Comparison of ENCODE assay signal across 19 cellular contexts in genomic region chr5:158510479-158510878, GRCh38.
"Had no signal": no experiment of that assay in that cellular context is flagged by ENCODE, and none has a peak within 500 bp of the region (broad histone marks: within the 10 kb centered on the region; RNA-seq: fewer than 3 reads in every experiment).

No MANE protein-coding gene starts in this region.

- H3K27me3 ChIP-seq: colonic mucosa, heart left ventricle, pancreas, stomach had no signal

- H3K36me3 ChIP-seq: colonic mucosa, heart left ventricle, pancreas, stomach, thoracic aorta had no signal

- H3K4me3 ChIP-seq: colonic mucosa, heart left ventricle, mucosa of descending colon, pancreas, stomach, thoracic aorta had no signal

- H3K4me1 Mint-ChIP-seq: stimulated activated effector memory CD8-positive, alpha-beta T cell treated with anti-CD3 and anti-CD28 coated beads, Interleukin-12 subunit alpha, Interleukin-12 subunit beta, amount 100 ng/mL, for 72 hours had no signal

- H3K27ac ChIP-seq: colonic mucosa, heart left ventricle, pancreas, stomach, thoracic aorta had no signal

- DNase-seq: colonic mucosa; dermis blood vessel endothelial cell; erythroblast; foreskin melanocyte; heart left ventricle; hippocampal formation; mucosa of descending colon; occipital lobe; pancreas; right cardiac atrium; small intestine; stimulated activated CD4-positive, alpha-beta T cell treated with anti-CD3 and anti-CD28 coated beads, Interleukin-2, amount 100 ng/mL, for 48 hours; stomach; substantia nigra had no signal

- H3K36me3 Mint-ChIP-seq: stimulated activated effector memory CD8-positive, alpha-beta T cell treated with anti-CD3 and anti-CD28 coated beads, Interleukin-12 subunit alpha, Interleukin-12 subunit beta, amount 100 ng/mL, for 72 hours; type B pancreatic cell had no signal

- H3K4me1 ChIP-seq: colonic mucosa, pancreas, stomach had no signal

- ATAC-seq: heart left ventricle; mucosa of descending colon; natural killer cell treated with Interleukin-12 subunit alpha and Interleukin-12 subunit beta and Interleukin-15 and Interleukin-18, amount 100 ng/mL, for 72 hours; pancreas; right cardiac atrium; stimulated activated effector memory CD8-positive, alpha-beta T cell treated with anti-CD3 and anti-CD28 coated beads, Interleukin-12 subunit alpha, Interleukin-12 subunit beta, amount 100 ng/mL, for 72 hours had no signal

- H3K27ac Mint-ChIP-seq: natural killer cell treated with Interleukin-12 subunit alpha and Interleukin-12 subunit beta and Interleukin-15 and Interleukin-18, amount 100 ng/mL, for 72 hours; progenitor cell of endocrine pancreas; stimulated activated effector memory CD8-positive, alpha-beta T cell treated with anti-CD3 and anti-CD28 coated beads, Interleukin-12 subunit alpha, Interleukin-12 subunit beta, amount 100 ng/mL, for 72 hours; type B pancreatic cell had no signal

- H3K27me3 Mint-ChIP-seq: progenitor cell of endocrine pancreas, type B pancreatic cell had no signal

- H3K9me3 ChIP-seq: colonic mucosa, pancreas had no signal

- H3K4me3 Mint-ChIP-seq: natural killer cell treated with Interleukin-12 subunit alpha and Interleukin-12 subunit beta and Interleukin-15 and Interleukin-18, amount 100 ng/mL, for 72 hours; stimulated activated effector memory CD8-positive, alpha-beta T cell treated with anti-CD3 and anti-CD28 coated beads, Interleukin-12 subunit alpha, Interleukin-12 subunit beta, amount 100 ng/mL, for 72 hours; type B pancreatic cell had no signal
